ENCODE assay signal across 9 cellular contexts in genomic region chr1:8870605-8871538, GRCh38. TPM values are rescaled to one million over a fixed set of nuclear protein-coding genes. Genes with fewer than 3 reads are reported as not detected.
DNase-seq lines count a peak whose midpoint lies in the region; ATAC-seq and TF ChIP-seq lines count a peak whose summit lies in the region.
"Had no signal": no experiment of that assay in that cellular context is flagged by ENCODE, and none has a peak within 500 bp of the region (broad histone marks: within the 10 kb centered on the region; RNA-seq: fewer than 3 reads in every experiment).

No MANE protein-coding gene starts in this region.

- TF ChIP-seq EP300 in tibial nerve (IDR thresholded peaks at IDR 0.05) = no peak

- POLR2A ChIA-PET in HEK293T (lab: Yijun Ruan, JAX) = interaction anchor here (0.8 to 1.7 kb wide), 4 partner anchors 8 to 10 kb away, joined by 3 to 6 read pairs (median 3); partner anchors contain the start of gene ENO1

- no peaks in the 10 kb centered on the region for H3K9me3 ChIP-seq in SK-N-MC (ENCODE audit: low read depth, low read length)
- no peaks in the 10 kb centered on the region for H3K9me3 ChIP-seq in skeletal muscle satellite cell (replicated peaks; ENCODE audit: low read length)
- H3K9me3 ChIP-seq in tibial nerve = no peaks in the 10 kb centered on the region

- H3K9ac ChIP-seq in SK-N-MC (ENCODE audit: insufficient read length) = no peak overlapping the region
- no peak overlapping the region for H3K9ac ChIP-seq in skeletal muscle satellite cell (ENCODE audit: low read depth, low read length)

- peak overlapping the region; percentile 72 for H3K4me2 ChIP-seq in skeletal muscle satellite cell (ENCODE audit: low read length)

- CTCF ChIA-PET in HEK293T (lab: Yijun Ruan, JAX) = no interaction called here

- peak; percentile 14 to 41 for ATAC-seq in activated CD4-positive, CD25-positive, alpha-beta regulatory T cell treated with anti-CD3 and anti-CD28 coated beads, Interleukin-2, amount 50 U/mL, for 24 hours

- WGBS in tibial nerve, 2 donors = 85 to 89% methylated on average over 18 of the region's 18 CpGs

- no peaks in the 10 kb centered on the region for H3K27me3 ChIP-seq in skeletal muscle satellite cell (ENCODE audit: control insufficient read depth, insufficient read depth, low read length)
- H3K27me3 ChIP-seq in tibial nerve = no peaks in the 10 kb centered on the region

- H3K27ac ChIP-seq in SK-N-MC (peak overlapping the region; percentile 98), tibial nerve (peak overlapping the region in 2 of 4 donors; percentile 15 to 80)

- TF ChIP-seq CTCF in epithelial cell of proximal tubule (conservative IDR thresholded peaks at IDR 0.05; ENCODE audit: low read depth, low read length) (no peak), tibial nerve (IDR thresholded peaks at IDR 0.05) (no peak)

- H3K4me1 ChIP-seq in skeletal muscle satellite cell (ENCODE audit: control insufficient read depth, insufficient read depth, low read length) = peaks cover 67% of the 10 kb centered on the region
- H3K4me1 ChIP-seq in tibial nerve = peaks cover 0 to 46% (median 37%) of the 10 kb centered on the region in 4 donors

- peaks cover 96% of the 10 kb centered on the region for H3K36me3 ChIP-seq in SK-N-MC (ENCODE audit: insufficient read depth, low read length)
- H3K36me3 ChIP-seq in skeletal muscle satellite cell (ENCODE audit: insufficient read depth, low read length) = peaks cover 96% of the 10 kb centered on the region
- peaks cover 11 to 87% (median 55%) of the 10 kb centered on the region in 3 donors for H3K36me3 ChIP-seq in tibial nerve

- no peak for TF ChIP-seq POLR2A in tibial nerve (IDR thresholded peaks at IDR 0.05)

- no peak for DNase-seq in activated CD4-positive, CD25-positive, alpha-beta regulatory T cell treated with anti-CD3 and anti-CD28 coated beads, Interleukin-2, amount 50 U/mL, for 72 hours
- DNase-seq in SK-N-MC (ENCODE audit: low read depth, low spot score) (no peak), epithelial cell of proximal tubule (ENCODE audit: low read depth) (no peak), HEK293T (ENCODE audit: extremely low spot score) (no peak), GOT3 (lab: John Stamatoyannopoulos, UW) (no peak), tibial nerve (ENCODE audit: low spot score in 2 of 2) (no peak)
- DNase-seq: dermis blood vessel endothelial cell had no signal

- H3K4me3 ChIP-seq in SK-N-MC = no peak overlapping the region
- H3K4me3 ChIP-seq in epithelial cell of proximal tubule (ENCODE audit: low read depth, low read length) = peak overlapping the region; percentile 46
- H3K4me3 ChIP-seq in skeletal muscle satellite cell (ENCODE audit: low read length) = no peak overlapping the region
- H3K4me3 ChIP-seq in tibial nerve = no peak overlapping the region

TF ChIP-seq in HEK293T, 16 proteins besides CTCF, POLR2A, EP300 and RAD21:
- TF ChIP-seq L3MBTL2 (conservative IDR thresholded peaks at IDR 0.05) = no peak
- no peak for TF ChIP-seq CTBP1 (IDR thresholded peaks at IDR 0.05; ENCODE audit: borderline replicate concordance)
- no peak for TF ChIP-seq ZNF384 (IDR thresholded peaks at IDR 0.05)
- no peak for TF ChIP-seq ARNT (IDR thresholded peaks at IDR 0.05)
- no peak for TF ChIP-seq TARDBP (IDR thresholded peaks at IDR 0.05)
- no peak for TF ChIP-seq BHLHE40 (IDR thresholded peaks at IDR 0.05; ENCODE audit: borderline replicate concordance)
- TF ChIP-seq LEF1 (IDR thresholded peaks at IDR 0.05; ENCODE audit: borderline replicate concordance) = no peak
- TF ChIP-seq FOXK2 (IDR thresholded peaks at IDR 0.05) = no peak
- TF ChIP-seq FOXA1 (IDR thresholded peaks at IDR 0.05) = no peak
- no peak for TF ChIP-seq PKNOX1 (IDR thresholded peaks at IDR 0.05)
- TF ChIP-seq SUZ12 (IDR thresholded peaks at IDR 0.05) = no peak
- no peak for TF ChIP-seq HDGF (IDR thresholded peaks at IDR 0.05; ENCODE audit: borderline replicate concordance)
- no peak for TF ChIP-seq FOXM1 (IDR thresholded peaks at IDR 0.05; ENCODE audit: borderline replicate concordance)
- TF ChIP-seq ELF4 (IDR thresholded peaks at IDR 0.05) = no peak
- no peak for TF ChIP-seq NFRKB (IDR thresholded peaks at IDR 0.05)

RNA-seq across cellular contexts. Expression of gene ENO1, which starts 7.6 kb away (rescaled TPM):
- 2,577 and 2,907 TPM in 2 replicates for total RNA-seq in epithelial cell of proximal tubule
- total RNA-seq in skeletal muscle satellite cell (2012; rRNA removed) = 2,772 and 3,140 TPM in 2 replicates
- 100 to 1,000 TPM; 373 to 741 (median 459) TPM for total RNA-seq in tibial nerve

RNA-seq across cellular contexts. Expression of gene RERE, which starts 53.4 kb away (rescaled TPM):
- 18.0 and 30.0 TPM in 2 replicates for total RNA-seq in epithelial cell of proximal tubule
- total RNA-seq in skeletal muscle satellite cell (2012; rRNA removed) = 14.9 and 24.1 TPM in 2 replicates
- total RNA-seq in tibial nerve = 100 to 1,000 TPM in 2 of 4 donors, 10 to 100 TPM in 2; 86.4 to 111 (median 103) TPM
